ENCODE assay signal across 12 cellular contexts in the genomic region with DNA sequence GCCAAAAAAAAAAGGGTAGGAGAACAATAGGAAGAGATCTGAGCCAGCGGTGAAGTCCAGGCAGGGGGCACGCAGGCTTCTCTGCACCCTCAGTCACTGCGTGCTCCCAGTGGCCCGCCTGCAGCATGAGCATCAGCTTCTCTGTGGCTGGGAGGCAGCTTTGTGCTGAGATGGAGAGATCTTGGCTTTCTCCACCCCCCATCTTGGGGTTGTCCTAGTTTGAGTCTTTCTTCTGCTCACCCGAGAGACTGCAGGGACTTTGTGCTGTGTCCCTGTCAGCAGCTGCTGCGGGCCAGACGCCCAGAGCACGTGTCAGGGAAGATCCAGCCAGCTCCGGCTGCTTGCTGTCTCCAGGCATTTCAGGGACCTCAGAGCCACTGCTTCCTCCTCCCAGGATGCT. TPM values are rescaled to one million over a fixed set of nuclear protein-coding genes. Genes with fewer than 3 reads are reported as not detected.
A peak's percentile ranks its signal among the peaks of the same experiment; 100 is the strongest.
DNase-seq lines count a peak whose midpoint lies in the region; ATAC-seq, FAIRE-seq and TF ChIP-seq lines count a peak whose summit lies in the region.
"Had no signal": no experiment of that assay in that cellular context is flagged by ENCODE, and none has a peak within 500 bp of the region (broad histone marks: within the 10 kb centered on the region; RNA-seq: fewer than 3 reads in every experiment).

No MANE protein-coding gene starts in this region.

- H3K27me3 ChIP-seq in SK-N-SH (ENCODE audit: insufficient read depth) (no peaks in the 10 kb centered on the region), brain microvascular endothelial cell (replicated peaks) (no peaks in the 10 kb centered on the region)

- H4K20me1 ChIP-seq in SK-N-SH (ENCODE audit: insufficient read depth) = no peaks in the 10 kb centered on the region

- FAIRE-seq in frontal cortex (lab: Jason Lieb, UNC) = no peak

- H3K36me3 ChIP-seq in SK-N-SH (replicated peaks in 1 of 2; ENCODE audit: control insufficient read depth in 1 of 2, insufficient read depth in 2 of 2, low read length in 1 of 2) (peaks cover 60 to 63% of the 10 kb centered on the region in 2 experiments), brain microvascular endothelial cell (replicated peaks) (peaks cover 18% of the 10 kb centered on the region)

- DNase-seq in SK-N-SH = peak; percentile 69
- DNase-seq in frontal cortex (ENCODE audit: low spot score in 2 of 2) = peak; percentile 70
- peak; percentile 92 for DNase-seq in middle frontal gyrus (ENCODE audit: extremely low spot score, low spot score)
- peak; percentile 11 to 93 (median 80) for DNase-seq in substantia nigra (lab: John Stamatoyannopoulos, UW)
- no peak for DNase-seq in activated CD4-positive, alpha-beta T cell treated with anti-CD3 and anti-CD28 coated beads for 48 hours
- no peak for DNase-seq in brain microvascular endothelial cell
- DNase-seq: activated CD4-positive, alpha-beta T cell treated with anti-CD3 and anti-CD28 coated beads, Interleukin-2, amount 10 ng/mL, durations not matched to agents 24 days and 14 days; cerebellar nuclear complex; Karpas-422; NCI-H2081; SW 1271 had no signal

- no peak overlapping the region for H3K9ac ChIP-seq in SK-N-SH

- peaks cover 18% of the 10 kb centered on the region; the same call in 1 of the 2 replicates for H3K9me3 ChIP-seq in SK-N-SH

- peaks cover 0 to 25% of the 10 kb centered on the region in 2 experiments; a peak in 2 of 4 replicates for H3K4me1 ChIP-seq in SK-N-SH (ENCODE audit: control insufficient read depth in 1 of 2, insufficient read depth in 2 of 2, low read depth in 1 of 2, low read length in 1 of 2)

- no peak for ATAC-seq in HG03280 (IDR thresholded peaks at IDR 0.05; ENCODE audit: unreplicated experiment)

- CTCF ChIA-PET in SK-N-SH (lab: Yijun Ruan, JAX) = interaction anchor here (1.0 to 3.5 kb wide), 4 partner anchors 9 to 24 kb away, joined by 3 to 29 read pairs (median 3); no protein-coding TSS in a partner anchor

- no peaks in the 10 kb centered on the region for H3K9me2 ChIP-seq in SK-N-SH

- no peak for TF ChIP-seq RAD21 in SK-N-SH (IDR thresholded peaks at IDR 0.05; ENCODE audit: low read length)

- H2AFZ ChIP-seq in SK-N-SH (ENCODE audit: low read depth) = no peak overlapping the region

- in situ Hi-C loops in brain microvascular endothelial cell (cut with HindIII; ENCODE audit: low pct_ligation_motif_present, low sequenced_read_pairs) = no loop called here

- no peaks in the 10 kb centered on the region for H3F3A ChIP-seq in SK-N-SH (replicated peaks; ENCODE audit: insufficient read depth)

- no peak for TF ChIP-seq EP300 in SK-N-SH (IDR thresholded peaks at IDR 0.05; ENCODE audit: borderline replicate concordance in 1 of 2, low read depth in 1 of 2, low read length in 1 of 2)

- WGBS in SK-N-SH (ENCODE audit: low lambda C conversion rate) = 78% methylated on average over 9 of the region's 9 CpGs

- no peak overlapping the region for H3K4me2 ChIP-seq in SK-N-SH

- H3K79me2 ChIP-seq in SK-N-SH (ENCODE audit: insufficient read depth) = peaks cover 70% of the 10 kb centered on the region

- POLR2A ChIA-PET in SK-N-SH (lab: Yijun Ruan, JAX) = interaction anchor here (0.6 to 1.1 kb wide), 2 partner anchors 22 to 663 kb away, joined by 3 to 4 read pairs; a partner anchor contains a TSS

- H3K27ac ChIP-seq in SK-N-SH (ENCODE audit: low read depth in 2 of 2, low read length in 1 of 2) (peak overlapping the region in 1 of 2 experiments; percentile 85; a peak in 2 of 4 replicates), substantia nigra (ENCODE audit: low read depth, low read length, poor library complexity, severe bottlenecking) (peak overlapping the region; percentile 51), brain microvascular endothelial cell (no peak overlapping the region)

- no peak overlapping the region for H3K4me3 ChIP-seq in SK-N-SH (ENCODE audit: low read depth in 2 of 2, low read length in 1 of 2)
- H3K4me3 ChIP-seq in brain microvascular endothelial cell (ENCODE audit: low read depth, low read length) = no peak overlapping the region

- TF ChIP-seq CTCF in SK-N-SH (IDR thresholded peaks at IDR 0.05) = no peak
- TF ChIP-seq CTCF in brain microvascular endothelial cell (IDR thresholded peaks at IDR 0.05; ENCODE audit: low read depth, low read length, missing control alignments) = no peak

TF ChIP-seq in SK-N-SH, 30 proteins besides CTCF, POLR2A, EP300 and RAD21:
- TF ChIP-seq MXI1 (IDR thresholded peaks at IDR 0.05; ENCODE audit: low read depth, low read length) = peak; percentile 93
- no peak for TF ChIP-seq POLR2AphosphoS5 (IDR thresholded peaks at IDR 0.05; ENCODE audit: low read depth, low read length)

RNA-seq across cellular contexts. Expression of a gene that starts 20.3 kb away (rescaled TPM):
- polyA plus RNA-seq in SK-N-SH (2012; rRNA removed) = 59.5 and 83.3 TPM in 2 replicates
- 39.2 and 48.1 TPM in 2 replicates for polyA plus RNA-seq in SK-N-SH (2012; cell fraction: cytosol; rRNA removed)
- polyA plus RNA-seq in SK-N-SH (2012; cell fraction: nucleus; rRNA removed) = 174 and 253 TPM in 2 replicates
- total RNA-seq in frontal cortex = 55.8 TPM

RNA-seq across cellular contexts. Expression of a gene that starts 22.2 kb away (rescaled TPM):
- 85.9 and 103 TPM in 2 replicates for polyA plus RNA-seq in SK-N-SH (2012; rRNA removed)
- 62.4 and 82.1 TPM in 2 replicates for polyA plus RNA-seq in SK-N-SH (2012; cell fraction: cytosol; rRNA removed)
- polyA plus RNA-seq in SK-N-SH (2012; cell fraction: nucleus; rRNA removed) = 63.8 and 73.1 TPM in 2 replicates
- total RNA-seq in frontal cortex = 40.8 TPM

Comparison
In these comparisons a context has a peak if more than half of its experiments do, and no peak if none do; other contexts are left out.
1. DNase-seq: peak in SK-N-SH (single experiment), frontal cortex (2 of 2), middle frontal gyrus (single experiment) and substantia nigra (49 of 49); none in activated CD4-positive, alpha-beta T cell treated with anti-CD3 and anti-CD28 coated beads for 48 hours (single experiment) and brain microvascular endothelial cell (single experiment).